24 cellular contexts compared by ENCODE assay signal in the genomic region with DNA sequence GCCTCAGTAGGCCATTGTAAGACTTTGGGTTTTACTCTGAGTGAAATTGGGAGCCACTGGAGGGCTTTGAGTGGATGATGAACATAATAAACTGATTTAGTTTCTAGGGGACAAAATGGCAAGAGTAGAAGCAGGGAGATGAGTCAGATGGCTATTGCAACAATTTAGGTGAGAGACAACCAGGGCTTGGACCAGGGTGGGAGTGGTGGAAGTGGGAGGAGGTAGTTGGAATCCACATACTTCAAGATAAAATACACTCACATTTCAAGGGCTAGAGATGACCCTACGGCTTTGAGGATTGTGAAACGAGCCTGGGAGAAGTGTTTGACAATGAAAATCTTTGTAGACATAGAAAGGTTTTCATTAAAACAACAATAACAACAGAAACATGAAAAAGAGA.
"Had no signal": no experiment of that assay in that cellular context is flagged by ENCODE, and none has a peak within 500 bp of the region (broad histone marks: within the 10 kb centered on the region; RNA-seq: fewer than 3 reads in every experiment).

No MANE protein-coding gene starts in this region.

- H3K27ac Mint-ChIP-seq: activated CD4-positive, alpha-beta memory T cell treated with anti-CD3 and anti-CD28 coated beads for 36 hours; activated CD4-positive, alpha-beta T cell treated with anti-CD3 and anti-CD28 coated beads, Interleukin-2, amount 10 ng/mL, durations not matched to agents 24 days and 14 days; activated naive CD8-positive, alpha-beta T cell treated with anti-CD3 and anti-CD28 coated beads, Interleukin-2, amount 50 U/mL, for 24 hours; T-helper 17 cell; WTC11 had no signal

- H3K4me3 Mint-ChIP-seq: activated CD4-positive, alpha-beta memory T cell treated with anti-CD3 and anti-CD28 coated beads for 36 hours; activated CD4-positive, alpha-beta T cell treated with anti-CD3 and anti-CD28 coated beads, Interleukin-2, amount 10 ng/mL, durations not matched to agents 24 days and 14 days; activated naive CD8-positive, alpha-beta T cell treated with anti-CD3 and anti-CD28 coated beads, Interleukin-2, amount 50 U/mL, for 24 hours; activated T-cell treated with anti-CD3 and anti-CD28 coated beads, Interleukin-2, amount 50 U/mL, for 4 hours; T-helper 17 cell; WTC11 had no signal

- H3K27me3 Mint-ChIP-seq: activated CD4-positive, alpha-beta memory T cell treated with anti-CD3 and anti-CD28 coated beads for 36 hours; activated CD4-positive, alpha-beta T cell treated with anti-CD3 and anti-CD28 coated beads, Interleukin-2, amount 10 ng/mL, durations not matched to agents 24 days and 14 days had no signal

- H3K4me2 ChIP-seq: KMS-11 had no signal

- H3K36me3 ChIP-seq: brain microvascular endothelial cell had no signal

- H3K9me3 Mint-ChIP-seq: activated CD4-positive, alpha-beta memory T cell treated with anti-CD3 and anti-CD28 coated beads for 36 hours; activated CD4-positive, alpha-beta T cell treated with anti-CD3 and anti-CD28 coated beads, Interleukin-2, amount 10 ng/mL, durations not matched to agents 24 days and 14 days; activated naive CD8-positive, alpha-beta T cell treated with anti-CD3 and anti-CD28 coated beads, Interleukin-2, amount 50 U/mL, for 24 hours had no signal

- H3K9ac ChIP-seq: KMS-11 had no signal

- H3K36me3 Mint-ChIP-seq: activated CD4-positive, alpha-beta memory T cell treated with anti-CD3 and anti-CD28 coated beads for 36 hours; activated naive CD4-positive, alpha-beta T cell treated with anti-CD3 and anti-CD28 coated beads, Interleukin-2, amount 50 U/mL, for 72 hours; WTC11 had no signal

- H3K27ac ChIP-seq: brain microvascular endothelial cell, KMS-11 had no signal

- DNase-seq: activated CD4-positive, alpha-beta memory T cell treated with anti-CD3 and anti-CD28 coated beads for 36 hours; activated CD4-positive, alpha-beta T cell treated with anti-CD3 and anti-CD28 coated beads for 1 hour; activated CD4-positive, alpha-beta T cell treated with anti-CD3 and anti-CD28 coated beads, Interleukin-2, amount 10 ng/mL, durations not matched to agents 24 days and 14 days; activated CD8-positive, alpha-beta memory T cell treated with anti-CD3 and anti-CD28 coated beads for 24 hours; activated effector memory CD4-positive, alpha-beta T cell treated with anti-CD3 and anti-CD28 coated beads, Interleukin-2, amount 50 U/mL, for 16 hours; activated naive CD4-positive, alpha-beta T cell treated with Interleukin-2 at 50 U/mL for 16 hours; activated naive CD8-positive, alpha-beta T cell treated with anti-CD3 and anti-CD28 coated beads, Interleukin-2, amount 50 U/mL, for 24 hours; activated T-cell treated with anti-CD3 and anti-CD28 coated beads, Interleukin-2, amount 50 U/mL, for 4 hours; amygdala; brain microvascular endothelial cell; caudate nucleus; MM.1S; NCI-H1048; NCI-H146; NCI-H187 treated with DMSO at 0.1 percent for 48 hours; NCI-H2081 treated with DMSO at 0.1 percent for 48 hours; NCI-H526; PC-3; SHP77 treated with DMSO at 0.1 percent for 48 hours; T-helper 17 cell; T-helper 9 cell had no signal

- H3K27me3 ChIP-seq: brain microvascular endothelial cell had no signal

- H3K4me1 Mint-ChIP-seq: activated CD4-positive, alpha-beta T cell treated with anti-CD3 and anti-CD28 coated beads, Interleukin-2, amount 10 ng/mL, durations not matched to agents 24 days and 14 days; activated naive CD8-positive, alpha-beta T cell treated with anti-CD3 and anti-CD28 coated beads, Interleukin-2, amount 50 U/mL, for 24 hours; T-helper 17 cell; WTC11 had no signal
